1 cellular context compared by ENCODE assay signal in genomic region chr9:128552153-128552743, GRCh38.
TF ChIP-seq lines count a peak whose summit lies in the region.

Gene SPTAN1 (plus strand): TSS chr9:128552587. CDS start chr9:128566741, 14,154 bp downstream.

TF ChIP-seq in HepG2, 621 proteins besides CTCF, POLR2A, EP300 and RAD21 (continued from another document and continues in another):
- TF ChIP-seq ZNF609 (CRISPR knock-in tag; IDR thresholded peaks at IDR 0.05; ENCODE audit: borderline replicate concordance) = no peak
- no peak for TF ChIP-seq CENPBD1 (CRISPR knock-in tag; IDR thresholded peaks at IDR 0.05; ENCODE audit: borderline replicate concordance, low read depth)
- TF ChIP-seq ZFAT (CRISPR knock-in tag; conservative IDR thresholded peaks at IDR 0.05) = no peak
- TF ChIP-seq E2F5 (CRISPR knock-in tag; conservative IDR thresholded peaks at IDR 0.05) = no peak
- no peak for TF ChIP-seq FOXK1 (CRISPR knock-in tag; IDR thresholded peaks at IDR 0.05; ENCODE audit: borderline replicate concordance, low read depth)
- TF ChIP-seq KAT7 (CRISPR knock-in tag; IDR thresholded peaks at IDR 0.05; ENCODE audit: borderline replicate concordance) = peak; percentile 24; the same call in 1 of the 2 replicates
- TF ChIP-seq PAWR (CRISPR knock-in tag; IDR thresholded peaks at IDR 0.05; ENCODE audit: borderline replicate concordance) = no peak
- peak; percentile 98 for TF ChIP-seq RBFOX2 (IDR thresholded peaks at IDR 0.05; ENCODE audit: low read depth, low read length)
- TF ChIP-seq IKZF1 (IDR thresholded peaks at IDR 0.05) = no peak
- no peak for TF ChIP-seq RELA (CRISPR knock-in tag; IDR thresholded peaks at IDR 0.05)
- TF ChIP-seq PAXIP1 (CRISPR knock-in tag; conservative IDR thresholded peaks at IDR 0.05) = no peak
- TF ChIP-seq FOXP1 (IDR thresholded peaks at IDR 0.05) = no peak
- TF ChIP-seq FOXP1 (CRISPR knock-in tag; IDR thresholded peaks at IDR 0.05) = no peak
- peak; percentile 3; the same call in 1 of the 2 replicates for TF ChIP-seq ZFP90 (CRISPR knock-in tag; IDR thresholded peaks at IDR 0.05; ENCODE audit: borderline replicate concordance)
- no peak for TF ChIP-seq TRIM24 (CRISPR knock-in tag; IDR thresholded peaks at IDR 0.05)
- TF ChIP-seq TEF (CRISPR knock-in tag; IDR thresholded peaks at IDR 0.05) = 0 out of 2 replicates have a peak, but pooled peaks have one; percentile 34
- no peak for TF ChIP-seq DDIT3 (CRISPR knock-in tag; IDR thresholded peaks at IDR 0.05)
- peak; percentile 32; the same call in 1 of the 2 replicates for TF ChIP-seq ARID5B (CRISPR knock-in tag; IDR thresholded peaks at IDR 0.05)
- peak; percentile 42; the same call in 1 of the 2 replicates for TF ChIP-seq KAT8 (CRISPR knock-in tag; IDR thresholded peaks at IDR 0.05)
- no peak for TF ChIP-seq MNT (IDR thresholded peaks at IDR 0.05)
- no peak for TF ChIP-seq TEAD2 (CRISPR knock-in tag; IDR thresholded peaks at IDR 0.05)
- peak; percentile 19; the same call in 1 of the 2 replicates for TF ChIP-seq IRF9 (CRISPR knock-in tag; IDR thresholded peaks at IDR 0.05; ENCODE audit: borderline replicate concordance)
- no peak for TF ChIP-seq ZNF512B (CRISPR knock-in tag; IDR thresholded peaks at IDR 0.05; ENCODE audit: borderline replicate concordance)
- TF ChIP-seq HIVEP1 (CRISPR knock-in tag; IDR thresholded peaks at IDR 0.05) = no peak
- no peak; the same call in 1 of the 2 replicates for TF ChIP-seq THAP11 (CRISPR knock-in tag; IDR thresholded peaks at IDR 0.05)
- no peak for TF ChIP-seq NRL (CRISPR knock-in tag; IDR thresholded peaks at IDR 0.05; ENCODE audit: borderline replicate concordance)
- TF ChIP-seq MAFG (CRISPR knock-in tag; IDR thresholded peaks at IDR 0.05) = no peak
- no peak for TF ChIP-seq ZNF562 (CRISPR knock-in tag; IDR thresholded peaks at IDR 0.05; ENCODE audit: borderline replicate concordance)
- 0 out of 2 replicates have a peak, but pooled peaks have one; percentile 22 for TF ChIP-seq GMEB1 (CRISPR knock-in tag; IDR thresholded peaks at IDR 0.05; ENCODE audit: borderline replicate concordance)
- TF ChIP-seq MEIS1 (CRISPR knock-in tag; IDR thresholded peaks at IDR 0.05; ENCODE audit: borderline replicate concordance) = 0 out of 2 replicates have a peak, but pooled peaks have one; percentile 16
- no peak for TF ChIP-seq TCF12 (IDR thresholded peaks at IDR 0.05)
- no peak for TF ChIP-seq TCF12 (CRISPR knock-in tag; IDR thresholded peaks at IDR 0.05)
